ENCODE assay signal across 17 cellular contexts in the genomic region with DNA sequence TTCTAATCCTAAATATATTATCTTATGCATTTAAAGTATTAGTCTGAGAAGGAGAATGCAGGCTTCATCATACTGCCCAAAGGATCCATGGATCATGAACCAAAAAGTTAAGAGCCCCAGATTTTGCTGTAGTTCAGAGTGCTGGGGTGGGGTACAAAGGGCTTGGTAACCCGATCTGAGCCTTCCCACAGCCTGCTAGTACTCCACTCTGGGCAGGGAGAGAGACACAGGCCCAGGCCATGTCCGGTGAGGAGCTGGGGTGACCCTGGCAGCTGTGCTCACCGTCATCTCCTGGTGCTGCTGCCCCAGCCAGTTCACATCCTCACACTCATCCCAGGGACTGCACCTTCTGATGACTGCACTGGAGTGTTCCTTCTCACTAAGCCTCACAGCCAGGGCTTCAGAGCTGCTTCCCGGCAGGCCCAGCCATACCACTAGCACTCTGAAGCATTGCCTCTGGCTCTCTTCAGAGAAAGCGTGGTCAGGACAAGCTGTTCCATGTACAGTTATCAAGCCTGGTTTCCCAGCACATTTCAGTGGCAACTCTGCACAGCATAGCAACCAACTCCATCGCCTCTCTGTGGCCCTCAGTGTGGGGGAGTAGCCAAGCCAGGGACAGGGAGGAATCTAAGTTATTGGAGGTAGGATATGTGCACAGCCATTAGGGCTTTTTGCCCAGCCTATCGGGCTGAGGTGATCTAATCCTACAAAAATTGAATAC.
DNase-seq lines count a peak whose midpoint lies in the region; ATAC-seq and TF ChIP-seq lines count a peak whose summit lies in the region.
"Had no signal": no experiment of that assay in that cellular context is flagged by ENCODE, and none has a peak within 500 bp of the region (broad histone marks: within the 10 kb centered on the region; RNA-seq: fewer than 3 reads in every experiment).

No MANE protein-coding gene starts in this region.

- no peak overlapping the region for H3K4me3 ChIP-seq in HEK293 (ENCODE audit: low read depth, low read length)
- no peak overlapping the region for H3K4me3 ChIP-seq in choroid plexus epithelial cell (ENCODE audit: low read depth, low read length)
- no peak overlapping the region for H3K4me3 ChIP-seq in hepatocyte
- H3K4me3 ChIP-seq in smooth muscle cell: no peak overlapping the region
- H3K4me3 ChIP-seq: vagina had no signal

- no peaks in the 10 kb centered on the region for H3F3A ChIP-seq in smooth muscle cell (ENCODE audit: low read depth)

- no peak overlapping the region for H3K4me2 ChIP-seq in hepatocyte
- H3K4me2 ChIP-seq in smooth muscle cell: no peak overlapping the region

- H2AFZ ChIP-seq in hepatocyte (no peak overlapping the region), smooth muscle cell (ENCODE audit: low read depth) (peak overlapping the region; percentile 52)

- H3K9ac ChIP-seq in smooth muscle cell (ENCODE audit: low read depth): no peak overlapping the region

- CTCF ChIA-PET in HEK293 (lab: Yijun Ruan, JAX): no interaction called here

- H3K36me3 ChIP-seq in HEK293 (ENCODE audit: control insufficient read depth in 2 of 2, insufficient read depth in 1 of 2, low read length in 2 of 2) (no peaks in the 10 kb centered on the region), hepatocyte (replicated peaks; ENCODE audit: insufficient read depth, low read depth) (no peaks in the 10 kb centered on the region), smooth muscle cell (ENCODE audit: low read depth) (no peaks in the 10 kb centered on the region)
- H3K36me3 ChIP-seq: vagina had no signal

- TF ChIP-seq CTCF in HEK293 (tag by site-specific recombination; IDR thresholded peaks at IDR 0.05) (no peak), choroid plexus epithelial cell (conservative IDR thresholded peaks at IDR 0.05; ENCODE audit: low read depth, low read length) (no peak), hepatocyte (IDR thresholded peaks at IDR 0.05; ENCODE audit: poor library complexity) (no peak), smooth muscle cell (IDR thresholded peaks at IDR 0.05; ENCODE audit: borderline replicate concordance, insufficient read depth, poor library complexity, severe bottlenecking) (no peak)

- no peaks in the 10 kb centered on the region for H3K9me3 ChIP-seq in HEK293 (ENCODE audit: control insufficient read depth, insufficient read depth, low read depth, low read length)
- no peaks in the 10 kb centered on the region for H3K9me3 ChIP-seq in hepatocyte (ENCODE audit: low read depth)
- H3K9me3 ChIP-seq in smooth muscle cell (replicated peaks; ENCODE audit: low read depth): no peaks in the 10 kb centered on the region
- H3K9me3 ChIP-seq: vagina had no signal

- DNase-seq in choroid plexus epithelial cell (ENCODE audit: low read depth) (peak; percentile 86), hepatocyte (ENCODE audit: low spot score) (peak; percentile 52), smooth muscle cell (lab: John Stamatoyannopoulos, UW; ENCODE audit: unreplicated experiment) (no peak), cerebellum (ENCODE audit: low spot score) (no peak)
- DNase-seq: activated CD4-positive, alpha-beta T cell treated with anti-CD3 and anti-CD28 coated beads, Interleukin-2, amount 50 U/mL, for 4 hours; DMS79 treated with DMSO at 0.1 percent for 48 hours; foreskin keratinocyte; mammary epithelial cell; NCI-H187 treated with DMSO at 0.1 percent for 48 hours; stimulated activated naive CD8-positive, alpha-beta T cell treated with anti-CD3 and anti-CD28 coated beads, Interleukin-15, Interleukin-2, amounts not matched to agents 100 U/mL and 50 U/mL, for 24 hours had no signal

- H3K27me3 ChIP-seq in hepatocyte (no peaks in the 10 kb centered on the region), smooth muscle cell (ENCODE audit: low read depth) (no peaks in the 10 kb centered on the region)
- H3K27me3 ChIP-seq: vagina had no signal

- H3K4me1 ChIP-seq in HEK293 (ENCODE audit: control insufficient read depth, insufficient read depth, low read length): peaks cover 4% of the 10 kb centered on the region; the same call in 1 of the 2 replicates
- no peaks in the 10 kb centered on the region for H3K4me1 ChIP-seq in hepatocyte (ENCODE audit: insufficient read depth)
- peaks cover 10% of the 10 kb centered on the region for H3K4me1 ChIP-seq in smooth muscle cell (ENCODE audit: low read depth)

- ATAC-seq in GM21381 (IDR thresholded peaks at IDR 0.05; ENCODE audit: unreplicated experiment): no peak
- ATAC-seq in HG02571 (IDR thresholded peaks at IDR 0.05; ENCODE audit: unreplicated experiment): no peak
- ATAC-seq in HG02798 (IDR thresholded peaks at IDR 0.05; ENCODE audit: poor library complexity, unreplicated experiment): no peak
- ATAC-seq: foreskin keratinocyte; HCT116; HepG2; stimulated activated naive CD8-positive, alpha-beta T cell treated with anti-CD3 and anti-CD28 coated beads, Interleukin-15, Interleukin-2, amounts not matched to agents 100 U/mL and 50 U/mL, for 24 hours had no signal

- H3K27ac ChIP-seq in HEK293 (ENCODE audit: extremely low read depth, low read depth, low read length) (no peak overlapping the region), hepatocyte (peak overlapping the region; percentile 68), smooth muscle cell (ENCODE audit: low read depth) (peak overlapping the region; percentile 29)
- H3K27ac ChIP-seq: foreskin keratinocyte, vagina had no signal

- H4K20me1 ChIP-seq in hepatocyte (ENCODE audit: insufficient read depth, poor library complexity, severe bottlenecking) (no peaks in the 10 kb centered on the region), smooth muscle cell (ENCODE audit: low read depth) (no peaks in the 10 kb centered on the region)

- H3K9me2 ChIP-seq in hepatocyte (replicated peaks; ENCODE audit: insufficient read depth): no peaks in the 10 kb centered on the region

- POLR2A ChIA-PET in HEK293 (lab: Yijun Ruan, JAX): no interaction called here

- H3K79me2 ChIP-seq in hepatocyte (no peaks in the 10 kb centered on the region), smooth muscle cell (ENCODE audit: low read depth) (no peaks in the 10 kb centered on the region)

- WGBS in hepatocyte (ENCODE audit: low lambda C conversion rate, missing lambda C conversion rate): 83% methylated on average over 7 of the region's 7 CpGs
- 59% methylated on average over 7 of the region's 7 CpGs for WGBS in smooth muscle cell (ENCODE audit: low lambda C conversion rate)

TF ChIP-seq in HEK293, 187 proteins besides CTCF, POLR2A, EP300 and RAD21:
- no peak for TF ChIP-seq FEZF1 (tag by site-specific recombination; IDR thresholded peaks at IDR 0.05)
- TF ChIP-seq, protein P1, sequence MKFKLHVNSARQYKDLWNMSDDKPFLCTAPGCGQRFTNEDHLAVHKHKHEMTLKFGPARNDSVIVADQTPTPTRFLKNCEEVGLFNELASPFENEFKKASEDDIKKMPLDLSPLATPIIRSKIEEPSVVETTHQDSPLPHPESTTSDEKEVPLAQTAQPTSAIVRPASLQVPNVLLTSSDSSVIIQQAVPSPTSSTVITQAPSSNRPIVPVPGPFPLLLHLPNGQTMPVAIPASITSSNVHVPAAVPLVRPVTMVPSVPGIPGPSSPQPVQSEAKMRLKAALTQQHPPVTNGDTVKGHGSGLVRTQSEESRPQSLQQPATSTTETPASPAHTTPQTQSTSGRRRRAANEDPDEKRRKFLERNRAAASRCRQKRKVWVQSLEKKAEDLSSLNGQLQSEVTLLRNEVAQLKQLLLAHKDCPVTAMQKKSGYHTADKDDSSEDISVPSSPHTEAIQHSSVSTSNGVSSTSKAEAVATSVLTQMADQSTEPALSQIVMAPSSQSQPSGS (tag by site-specific recombination; IDR thresholded peaks at IDR 0.05; ENCODE audit: low read depth): no peak
- TF ChIP-seq ZNF16 (tag by site-specific recombination; IDR thresholded peaks at IDR 0.05; ENCODE audit: low read depth): no peak
- TF ChIP-seq, protein P2, sequence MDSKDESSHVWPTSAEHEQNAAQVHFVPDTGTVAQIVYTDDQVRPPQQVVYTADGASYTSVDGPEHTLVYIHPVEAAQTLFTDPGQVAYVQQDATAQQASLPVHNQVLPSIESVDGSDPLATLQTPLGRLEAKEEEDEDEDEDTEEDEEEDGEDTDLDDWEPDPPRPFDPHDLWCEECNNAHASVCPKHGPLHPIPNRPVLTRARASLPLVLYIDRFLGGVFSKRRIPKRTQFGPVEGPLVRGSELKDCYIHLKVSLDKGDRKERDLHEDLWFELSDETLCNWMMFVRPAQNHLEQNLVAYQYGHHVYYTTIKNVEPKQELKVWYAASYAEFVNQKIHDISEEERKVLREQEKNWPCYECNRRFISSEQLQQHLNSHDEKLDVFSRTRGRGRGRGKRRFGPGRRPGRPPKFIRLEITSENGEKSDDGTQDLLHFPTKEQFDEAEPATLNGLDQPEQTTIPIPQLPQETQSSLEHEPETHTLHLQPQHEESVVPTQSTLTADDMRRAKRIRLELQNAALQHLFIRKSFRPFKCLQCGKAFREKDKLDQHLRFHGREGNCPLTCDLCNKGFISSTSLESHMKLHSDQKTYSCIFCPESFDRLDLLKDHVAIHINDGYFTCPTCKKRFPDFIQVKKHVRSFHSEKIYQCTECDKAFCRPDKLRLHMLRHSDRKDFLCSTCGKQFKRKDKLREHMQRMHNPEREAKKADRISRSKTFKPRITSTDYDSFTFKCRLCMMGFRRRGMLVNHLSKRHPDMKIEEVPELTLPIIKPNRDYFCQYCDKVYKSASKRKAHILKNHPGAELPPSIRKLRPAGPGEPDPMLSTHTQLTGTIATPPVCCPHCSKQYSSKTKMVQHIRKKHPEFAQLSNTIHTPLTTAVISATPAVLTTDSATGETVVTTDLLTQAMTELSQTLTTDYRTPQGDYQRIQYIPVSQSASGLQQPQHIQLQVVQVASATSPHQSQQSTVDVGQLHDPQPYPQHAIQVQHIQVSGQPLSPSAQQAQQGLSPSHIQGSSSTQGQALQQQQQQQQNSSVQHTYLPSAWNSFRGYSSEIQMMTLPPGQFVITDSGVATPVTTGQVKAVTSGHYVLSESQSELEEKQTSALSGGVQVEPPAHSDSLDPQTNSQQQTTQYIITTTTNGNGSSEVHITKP (tag by site-specific recombination; IDR thresholded peaks at IDR 0.05): peak; percentile 64
- no peak for TF ChIP-seq GLI4 (tag by site-specific recombination; IDR thresholded peaks at IDR 0.05)

Comparison
In these comparisons a context has a peak if more than half of its experiments do, and no peak if none do; other contexts are left out.
1. DNase-seq: peak in choroid plexus epithelial cell (single experiment) and hepatocyte (single experiment); none in smooth muscle cell (single experiment) and cerebellum (single experiment).